ENCODE assay signal across 30 cellular contexts in the genomic region with DNA sequence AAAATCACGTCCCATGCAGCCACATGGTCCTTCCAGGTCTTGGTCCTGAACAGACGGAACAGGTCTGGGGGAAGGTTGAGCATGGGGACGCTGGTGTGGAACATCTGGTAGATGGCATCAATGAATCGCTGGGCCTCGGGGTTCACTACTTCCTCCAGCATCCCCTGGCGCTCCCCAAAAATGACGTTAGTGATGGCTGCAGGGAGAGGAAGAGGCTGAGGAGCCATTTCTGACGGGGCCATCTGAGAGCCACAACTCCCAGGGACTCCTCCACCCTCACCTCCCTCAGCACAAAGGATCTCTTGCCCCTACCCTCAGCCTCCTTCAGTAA. TPM values are rescaled to one million over a fixed set of nuclear protein-coding genes. Genes with fewer than 3 reads are reported as not detected.
"Had no signal": no experiment of that assay in that cellular context is flagged by ENCODE, and none has a peak within 500 bp of the region (broad histone marks: within the 10 kb centered on the region; RNA-seq: fewer than 3 reads in every experiment).

No MANE protein-coding gene starts in this region.

- H3K4me1 ChIP-seq: esophagus muscularis mucosa, foreskin keratinocyte, gastrocnemius medialis had no signal

- ATAC-seq: activated CD4-positive, alpha-beta T cell treated with anti-CD3 and anti-CD28 coated beads for 36 hours; activated CD8-positive, alpha-beta memory T cell treated with anti-CD3 and anti-CD28 coated beads, Interleukin-2, amount 10 ng/mL, durations not matched to agents 7 days and 5 days; activated CD8-positive, alpha-beta T cell treated with anti-CD3 and anti-CD28 coated beads, Interleukin-2, amount 10 ng/mL, durations not matched to agents 7 days and 5 days; foreskin keratinocyte; gastrocnemius medialis; heart left ventricle had no signal

- H3K27ac ChIP-seq: brain microvascular endothelial cell, esophagus muscularis mucosa, foreskin keratinocyte, gastrocnemius medialis, heart left ventricle had no signal

- H3K4me3 ChIP-seq: esophagus muscularis mucosa, gastrocnemius medialis, heart left ventricle had no signal

- H3K36me3 ChIP-seq: brain microvascular endothelial cell, esophagus muscularis mucosa, gastrocnemius medialis, heart left ventricle had no signal

- H3K27me3 ChIP-seq: brain microvascular endothelial cell, gastrocnemius medialis, heart left ventricle had no signal

- H3K9me3 ChIP-seq: esophagus muscularis mucosa, gastrocnemius medialis, heart left ventricle had no signal

- DNase-seq: activated CD4-positive, alpha-beta memory T cell treated with anti-CD3 and anti-CD28 coated beads for 36 hours; activated CD4-positive, alpha-beta T cell treated with anti-CD3 and anti-CD28 coated beads for 36 hours; activated CD4-positive, alpha-beta T cell treated with anti-CD3 and anti-CD28 coated beads, Interleukin-2, amount 10 ng/mL, durations not matched to agents 24 days and 14 days; activated CD4-positive, CD25-positive, alpha-beta regulatory T cell; activated CD4-positive, CD25-positive, alpha-beta regulatory T cell treated with anti-CD3 and anti-CD28 coated beads, Interleukin-2, amount 50 U/mL, for 72 hours; activated CD8-positive, alpha-beta memory T cell treated with anti-CD3 and anti-CD28 coated beads, Interleukin-2, amount 10 ng/mL, durations not matched to agents 7 days and 5 days; activated CD8-positive, alpha-beta memory T cell treated with anti-CD3 and anti-CD28 coated beads, Interleukin-2, amount 50 U/mL, for 4 hours; activated CD8-positive, alpha-beta T cell treated with anti-CD3 and anti-CD28 coated beads, Interleukin-2, amount 10 ng/mL, durations not matched to agents 7 days and 5 days; activated gamma-delta T cell treated with Interleukin-2 at 50 U/mL for 16 hours; activated naive CD4-positive, alpha-beta T cell treated with anti-CD3 and anti-CD28 coated beads, Interleukin-2, amount 50 U/mL, for 16 hours; activated naive CD4-positive, alpha-beta T cell treated with Interleukin-2 at 50 U/mL for 16 hours; activated T-cell treated with anti-CD3 and anti-CD28 coated beads, Interleukin-2, amount 50 U/mL, for 1 hour; activated T-cell treated with anti-CD3 and anti-CD28 coated beads, Interleukin-2, amount 50 U/mL, for 48 hours; amniotic stem cell; anterior cingulate cortex; brain microvascular endothelial cell; effector CD8-positive, alpha-beta T cell; endodermal cell; erythroblast; foreskin keratinocyte; gastrocnemius medialis; glutamatergic neuron; heart left ventricle; T-helper 2 cell had no signal

RNA-seq across cellular contexts. Expression of a gene that starts 23.7 kb away (rescaled TPM):
- total RNA-seq: activated CD4-positive, alpha-beta T cell treated with anti-CD3 and anti-CD28 coated beads for 36 hours; activated CD4-positive, alpha-beta T cell treated with anti-CD3 and anti-CD28 coated beads, Interleukin-2, amount 10 ng/mL, durations not matched to agents 24 days and 14 days; activated CD8-positive, alpha-beta T cell treated with anti-CD3 and anti-CD28 coated beads, Interleukin-2, amount 10 ng/mL, durations not matched to agents 7 days and 5 days; activated T-helper 1 cell treated with anti-CD3 and anti-CD28 coated beads, Interleukin-12 subunit alpha, Interleukin-12 subunit beta, Interleukin-2, Interleukin-4 antibody, amounts not matched to agents 30 ng/mL and 10 ng/mL and 1 ng/mL, durations not matched to agents 14 hours and 24 hours and 36 hours; activated T-helper 2 cell treated with anti-CD3 and anti-CD28 coated beads, Interferon-gamma antibody, Interleukin-2, Interleukin-4, amounts not matched to agents 10 μg/mL and 5 μg/mL and 100 μg/mL, durations not matched to agents 14 hours and 24 hours and 36 hours; bronchial epithelial cell; dermis microvascular lymphatic vessel endothelial cell; foreskin keratinocyte; T-helper 1 cell treated with Interleukin-12 subunit alpha and Interleukin-12 subunit beta and Interleukin-4 antibody, amounts not matched to agents 30 ng/mL and 1 ng/mL, for 36 hours had no signal
